Comparison of ENCODE assay signal across 19 cellular contexts in genomic region chr15:98804057-98804380, GRCh38.
DNase-seq lines count a peak whose midpoint lies in the region; ATAC-seq, FAIRE-seq and TF ChIP-seq lines count a peak whose summit lies in the region.
"Had no signal": no experiment of that assay in that cellular context is flagged by ENCODE, and none has a peak within 500 bp of the region (broad histone marks: within the 10 kb centered on the region; RNA-seq: fewer than 3 reads in every experiment).

No MANE protein-coding gene starts in this region.

- H3K4me1 Mint-ChIP-seq in astrocyte (ENCODE audit: low read depth, unreplicated experiment), result peaks cover 65% of the 10 kb centered on the region
- peaks cover 38 to 56% (median 55%) of the 10 kb centered on the region in 3 donors for H3K4me1 Mint-ChIP-seq in T-cell

- H3K9me3 Mint-ChIP-seq in astrocyte (ENCODE audit: unreplicated experiment) (no peaks in the 10 kb centered on the region), T-cell (no peaks in the 10 kb centered on the region)
- H3K9me3 Mint-ChIP-seq: activated naive CD4-positive, alpha-beta T cell treated with anti-CD3 and anti-CD28 coated beads, Interleukin-2, amount 10 ng/mL, durations not matched to agents 7 days and 5 days had no signal

- peak in 1 of 2 experiments; percentile 37 for DNase-seq in A549 (ENCODE audit: low read depth in 1 of 2, low spot score in 1 of 2)
- peak; percentile 34 for DNase-seq in HCEC 1CT
- no peak for DNase-seq in astrocyte (ENCODE audit: low read depth)
- peak in 1 of 2 donors; percentile 38 for DNase-seq in foreskin fibroblast
- DNase-seq in HuH-7 (ENCODE audit: low spot score), result no peak
- DNase-seq in T-cell, result no peak
- no peak for DNase-seq in RWPE1 (ENCODE audit: low spot score)
- DNase-seq: activated CD4-positive, alpha-beta T cell treated with anti-CD3 and anti-CD28 coated beads, Interleukin-2, amount 50 U/mL, for 4 hours; activated naive CD4-positive, alpha-beta T cell treated with anti-CD3 and anti-CD28 coated beads, Interleukin-2, amount 10 ng/mL, durations not matched to agents 7 days and 5 days; body of pancreas; dorsolateral prefrontal cortex; esophagus squamous epithelium; MM.1S; NCI-H2029; NCI-H526; stimulated activated CD4-positive, alpha-beta T cell treated with anti-CD3 and anti-CD28 coated beads, Interleukin-4, amount 100 ng/mL, for 24 hours; substantia nigra had no signal

- H4K20me1 ChIP-seq in astrocyte (ENCODE audit: insufficient read depth, low read length), result peaks cover 97% of the 10 kb centered on the region

- no peak for FAIRE-seq in A549 (lab: Jason Lieb, UNC)
- no peak for FAIRE-seq in astrocyte (lab: Jason Lieb, UNC)

- H3K4me2 ChIP-seq in A549 (peak overlapping the region; percentile 89), astrocyte (ENCODE audit: low read length) (no peak overlapping the region)

- H3K36me3 ChIP-seq in astrocyte (ENCODE audit: insufficient read depth, low read length), result no peaks in the 10 kb centered on the region
- H3K36me3 ChIP-seq: esophagus squamous epithelium had no signal

- 90% methylated on average over 5 of the region's 5 CpGs for WGBS in A549 (ENCODE audit: missing lambda C conversion rate)

- POLR2A ChIA-PET in A549 (lab: Yijun Ruan, JAX) (no interaction called here), T-cell (lab: Charles Lee) (no interaction called here), RWPE1 (lab: Yijun Ruan, JAX; ENCODE audit: low non-redundant PET) (no interaction called here)

- no peak for TF ChIP-seq EP300 in A549 (IDR thresholded peaks at IDR 0.05)

- H3K27ac ChIP-seq in A549 (peak overlapping the region; percentile 45 to 71), astrocyte (ENCODE audit: low read depth, low read length) (no peak overlapping the region), RWPE1 (no peak overlapping the region)
- H3K27ac ChIP-seq: body of pancreas, esophagus squamous epithelium, skin epidermis had no signal

- H3K4me3 ChIP-seq in A549 (no peak overlapping the region), astrocyte (ENCODE audit: insufficient read depth, low read depth, low read length) (no peak overlapping the region), foreskin fibroblast (ENCODE audit: low read depth in 1 of 2, low read length in 2 of 2) (no peak overlapping the region)
- H3K4me3 ChIP-seq: body of pancreas, dorsolateral prefrontal cortex, esophagus squamous epithelium, skin epidermis had no signal

- no peaks in the 10 kb centered on the region for H3K27me3 Mint-ChIP-seq in astrocyte (ENCODE audit: low read depth, unreplicated experiment)
- H3K27me3 Mint-ChIP-seq in T-cell, result no peaks in the 10 kb centered on the region
- H3K27me3 Mint-ChIP-seq: activated naive CD4-positive, alpha-beta T cell treated with anti-CD3 and anti-CD28 coated beads, Interleukin-2, amount 10 ng/mL, durations not matched to agents 7 days and 5 days had no signal

- H3K4me3 Mint-ChIP-seq in astrocyte (ENCODE audit: unreplicated experiment) (no peak overlapping the region), T-cell (no peak overlapping the region)
- H3K4me3 Mint-ChIP-seq: activated naive CD4-positive, alpha-beta T cell treated with anti-CD3 and anti-CD28 coated beads, Interleukin-2, amount 10 ng/mL, durations not matched to agents 7 days and 5 days had no signal

- TF ChIP-seq RAD21 in A549 (conservative IDR thresholded peaks at IDR 0.05 in 1 of 2, IDR thresholded peaks at IDR 0.05 in 1 of 2), result no peak; a peak in 1 of 5 replicates

- no peaks in the 10 kb centered on the region for H3K36me3 Mint-ChIP-seq in astrocyte (ENCODE audit: low read depth, unreplicated experiment)
- no peaks in the 10 kb centered on the region for H3K36me3 Mint-ChIP-seq in T-cell
- H3K36me3 Mint-ChIP-seq: activated naive CD4-positive, alpha-beta T cell treated with anti-CD3 and anti-CD28 coated beads, Interleukin-2, amount 10 ng/mL, durations not matched to agents 7 days and 5 days had no signal

- H3K27ac Mint-ChIP-seq in astrocyte (ENCODE audit: unreplicated experiment) (peak overlapping the region; percentile 22), T-cell (no peak overlapping the region)
- H3K27ac Mint-ChIP-seq: activated naive CD4-positive, alpha-beta T cell treated with anti-CD3 and anti-CD28 coated beads, Interleukin-2, amount 10 ng/mL, durations not matched to agents 7 days and 5 days had no signal

- no peak overlapping the region for H3K9ac ChIP-seq in astrocyte (ENCODE audit: low read length)

- no peaks in the 10 kb centered on the region for H3K27me3 ChIP-seq in astrocyte (ENCODE audit: insufficient read depth, low read length)
- H3K27me3 ChIP-seq: body of pancreas, dorsolateral prefrontal cortex, esophagus squamous epithelium had no signal

- CTCF ChIA-PET in A549 (lab: Yijun Ruan, JAX), result interaction anchor here (0.5 to 1.3 kb wide), 4 partner anchors 35 to 285 kb away, joined by 3 read pairs; no protein-coding TSS in a partner anchor
- CTCF ChIA-PET in T-cell (lab: Charles Lee), result no interaction called here
- CTCF ChIA-PET in RWPE1 (lab: Yijun Ruan, JAX), result no interaction called here

- peaks cover 98% of the 10 kb centered on the region for H3K79me2 ChIP-seq in astrocyte (ENCODE audit: insufficient read depth, low read length)

- H2AFZ ChIP-seq in astrocyte (ENCODE audit: low read depth, low read length), result no peak overlapping the region

- ATAC-seq in A549 (peak in 1 of 2 experiments; percentile 10; a peak in 1 of 6 replicates), HG03520 (IDR thresholded peaks at IDR 0.05; ENCODE audit: unreplicated experiment) (no peak), T-cell (replicated peaks in 1 of 4) (no peak)
- ATAC-seq: body of pancreas had no signal

- TF ChIP-seq CTCF in A549 (IDR thresholded peaks at IDR 0.05) (no peak), astrocyte (IDR thresholded peaks at IDR 0.05; ENCODE audit: insufficient read depth, low read depth, low read length) (no peak), foreskin fibroblast (IDR thresholded peaks at IDR 0.05; ENCODE audit: low read depth, low read length) (peak; percentile 12), RWPE1 (conservative IDR thresholded peaks at IDR 0.05; ENCODE audit: low read depth) (no peak)

- peaks cover 81% of the 10 kb centered on the region for H3K4me1 ChIP-seq in A549
- H3K4me1 ChIP-seq in astrocyte (ENCODE audit: insufficient read depth, low read length), result peaks cover 36% of the 10 kb centered on the region

- TF ChIP-seq POLR2A in A549 (IDR thresholded peaks at IDR 0.05; ENCODE audit: low read length), result no peak

- no peaks in the 10 kb centered on the region for H3K9me3 ChIP-seq in A549
- no peaks in the 10 kb centered on the region for H3K9me3 ChIP-seq in astrocyte (ENCODE audit: insufficient read depth, low read depth, low read length)
- H3K9me3 ChIP-seq: body of pancreas, esophagus squamous epithelium had no signal

TF ChIP-seq in A549, 52 proteins besides CTCF, POLR2A, EP300 and RAD21:
- TF ChIP-seq MAFK (IDR thresholded peaks at IDR 0.05; ENCODE audit: partially characterized antibody), result no peak
- no peak for TF ChIP-seq ZFP36 (IDR thresholded peaks at IDR 0.05; ENCODE audit: borderline replicate concordance, partially characterized antibody)
- TF ChIP-seq MAZ (IDR thresholded peaks at IDR 0.05; ENCODE audit: borderline replicate concordance, low read depth, low read length), result no peak
- no peak for TF ChIP-seq FOSL2 (IDR thresholded peaks at IDR 0.05)
- 0 out of 2 replicates have a peak, but pooled peaks have one; percentile 2 for TF ChIP-seq FOSL2 (CRISPR knock-in tag; IDR thresholded peaks at IDR 0.05)

Comparison
In these comparisons a context has a peak if more than half of its experiments do, and no peak if none do; other contexts are left out.
1. H3K27ac ChIP-seq: peak in A549 (2 of 2); none in astrocyte (single experiment) and RWPE1 (single experiment).